Comparison of ENCODE assay signal across 1 cellular context in the genomic region with DNA sequence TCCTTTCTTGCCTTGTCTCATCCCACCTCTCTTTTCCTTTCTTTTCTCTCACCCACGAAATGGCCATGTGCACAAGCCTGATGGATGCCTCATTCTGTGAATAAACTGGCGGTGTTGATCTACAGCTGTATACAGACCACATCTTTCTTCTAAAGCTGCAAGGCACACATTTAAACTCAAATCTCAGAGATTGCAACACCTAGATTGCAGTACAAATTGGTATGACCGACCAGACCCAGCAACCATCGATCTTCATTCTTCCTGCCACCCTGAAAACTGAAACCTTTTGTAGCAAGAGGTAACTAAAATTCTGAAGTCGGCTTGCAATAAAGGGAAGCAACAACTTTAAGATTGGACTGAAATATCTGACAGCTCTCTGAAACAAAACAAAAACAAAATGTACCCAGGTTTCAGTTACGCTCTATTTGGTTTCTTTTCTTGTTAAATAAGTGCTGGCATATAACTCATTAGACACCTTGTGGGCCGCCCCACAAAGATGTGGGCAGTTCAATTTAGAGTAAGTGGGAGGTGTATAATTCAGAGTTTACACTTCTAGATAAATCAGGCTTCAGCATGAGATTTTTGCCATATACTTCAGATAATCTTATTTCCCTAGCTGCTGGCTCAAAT.
TF ChIP-seq lines count a peak whose summit lies in the region.

No MANE protein-coding gene starts in this region.

TF ChIP-seq in H1, 55 proteins besides CTCF, POLR2A, EP300 and RAD21:
- no peak for TF ChIP-seq TBP (IDR thresholded peaks at IDR 0.05; ENCODE audit: low read depth, low read length)
- no peak for TF ChIP-seq CEBPB (IDR thresholded peaks at IDR 0.05; ENCODE audit: low read depth, low read length)
- TF ChIP-seq SAP30 (IDR thresholded peaks at IDR 0.05; ENCODE audit: insufficient read depth, insufficient replicate concordance, low read length), result no peak
- TF ChIP-seq KDM4A (IDR thresholded peaks at IDR 0.05; ENCODE audit: low read depth, low read length, severe bottlenecking), result no peak
- no peak for TF ChIP-seq NRF1 (IDR thresholded peaks at IDR 0.05; ENCODE audit: low read depth, low read length)
- no peak for TF ChIP-seq GABPA (IDR thresholded peaks at IDR 0.05; ENCODE audit: borderline replicate concordance, insufficient read depth, low read length)
- TF ChIP-seq, protein P1, sequence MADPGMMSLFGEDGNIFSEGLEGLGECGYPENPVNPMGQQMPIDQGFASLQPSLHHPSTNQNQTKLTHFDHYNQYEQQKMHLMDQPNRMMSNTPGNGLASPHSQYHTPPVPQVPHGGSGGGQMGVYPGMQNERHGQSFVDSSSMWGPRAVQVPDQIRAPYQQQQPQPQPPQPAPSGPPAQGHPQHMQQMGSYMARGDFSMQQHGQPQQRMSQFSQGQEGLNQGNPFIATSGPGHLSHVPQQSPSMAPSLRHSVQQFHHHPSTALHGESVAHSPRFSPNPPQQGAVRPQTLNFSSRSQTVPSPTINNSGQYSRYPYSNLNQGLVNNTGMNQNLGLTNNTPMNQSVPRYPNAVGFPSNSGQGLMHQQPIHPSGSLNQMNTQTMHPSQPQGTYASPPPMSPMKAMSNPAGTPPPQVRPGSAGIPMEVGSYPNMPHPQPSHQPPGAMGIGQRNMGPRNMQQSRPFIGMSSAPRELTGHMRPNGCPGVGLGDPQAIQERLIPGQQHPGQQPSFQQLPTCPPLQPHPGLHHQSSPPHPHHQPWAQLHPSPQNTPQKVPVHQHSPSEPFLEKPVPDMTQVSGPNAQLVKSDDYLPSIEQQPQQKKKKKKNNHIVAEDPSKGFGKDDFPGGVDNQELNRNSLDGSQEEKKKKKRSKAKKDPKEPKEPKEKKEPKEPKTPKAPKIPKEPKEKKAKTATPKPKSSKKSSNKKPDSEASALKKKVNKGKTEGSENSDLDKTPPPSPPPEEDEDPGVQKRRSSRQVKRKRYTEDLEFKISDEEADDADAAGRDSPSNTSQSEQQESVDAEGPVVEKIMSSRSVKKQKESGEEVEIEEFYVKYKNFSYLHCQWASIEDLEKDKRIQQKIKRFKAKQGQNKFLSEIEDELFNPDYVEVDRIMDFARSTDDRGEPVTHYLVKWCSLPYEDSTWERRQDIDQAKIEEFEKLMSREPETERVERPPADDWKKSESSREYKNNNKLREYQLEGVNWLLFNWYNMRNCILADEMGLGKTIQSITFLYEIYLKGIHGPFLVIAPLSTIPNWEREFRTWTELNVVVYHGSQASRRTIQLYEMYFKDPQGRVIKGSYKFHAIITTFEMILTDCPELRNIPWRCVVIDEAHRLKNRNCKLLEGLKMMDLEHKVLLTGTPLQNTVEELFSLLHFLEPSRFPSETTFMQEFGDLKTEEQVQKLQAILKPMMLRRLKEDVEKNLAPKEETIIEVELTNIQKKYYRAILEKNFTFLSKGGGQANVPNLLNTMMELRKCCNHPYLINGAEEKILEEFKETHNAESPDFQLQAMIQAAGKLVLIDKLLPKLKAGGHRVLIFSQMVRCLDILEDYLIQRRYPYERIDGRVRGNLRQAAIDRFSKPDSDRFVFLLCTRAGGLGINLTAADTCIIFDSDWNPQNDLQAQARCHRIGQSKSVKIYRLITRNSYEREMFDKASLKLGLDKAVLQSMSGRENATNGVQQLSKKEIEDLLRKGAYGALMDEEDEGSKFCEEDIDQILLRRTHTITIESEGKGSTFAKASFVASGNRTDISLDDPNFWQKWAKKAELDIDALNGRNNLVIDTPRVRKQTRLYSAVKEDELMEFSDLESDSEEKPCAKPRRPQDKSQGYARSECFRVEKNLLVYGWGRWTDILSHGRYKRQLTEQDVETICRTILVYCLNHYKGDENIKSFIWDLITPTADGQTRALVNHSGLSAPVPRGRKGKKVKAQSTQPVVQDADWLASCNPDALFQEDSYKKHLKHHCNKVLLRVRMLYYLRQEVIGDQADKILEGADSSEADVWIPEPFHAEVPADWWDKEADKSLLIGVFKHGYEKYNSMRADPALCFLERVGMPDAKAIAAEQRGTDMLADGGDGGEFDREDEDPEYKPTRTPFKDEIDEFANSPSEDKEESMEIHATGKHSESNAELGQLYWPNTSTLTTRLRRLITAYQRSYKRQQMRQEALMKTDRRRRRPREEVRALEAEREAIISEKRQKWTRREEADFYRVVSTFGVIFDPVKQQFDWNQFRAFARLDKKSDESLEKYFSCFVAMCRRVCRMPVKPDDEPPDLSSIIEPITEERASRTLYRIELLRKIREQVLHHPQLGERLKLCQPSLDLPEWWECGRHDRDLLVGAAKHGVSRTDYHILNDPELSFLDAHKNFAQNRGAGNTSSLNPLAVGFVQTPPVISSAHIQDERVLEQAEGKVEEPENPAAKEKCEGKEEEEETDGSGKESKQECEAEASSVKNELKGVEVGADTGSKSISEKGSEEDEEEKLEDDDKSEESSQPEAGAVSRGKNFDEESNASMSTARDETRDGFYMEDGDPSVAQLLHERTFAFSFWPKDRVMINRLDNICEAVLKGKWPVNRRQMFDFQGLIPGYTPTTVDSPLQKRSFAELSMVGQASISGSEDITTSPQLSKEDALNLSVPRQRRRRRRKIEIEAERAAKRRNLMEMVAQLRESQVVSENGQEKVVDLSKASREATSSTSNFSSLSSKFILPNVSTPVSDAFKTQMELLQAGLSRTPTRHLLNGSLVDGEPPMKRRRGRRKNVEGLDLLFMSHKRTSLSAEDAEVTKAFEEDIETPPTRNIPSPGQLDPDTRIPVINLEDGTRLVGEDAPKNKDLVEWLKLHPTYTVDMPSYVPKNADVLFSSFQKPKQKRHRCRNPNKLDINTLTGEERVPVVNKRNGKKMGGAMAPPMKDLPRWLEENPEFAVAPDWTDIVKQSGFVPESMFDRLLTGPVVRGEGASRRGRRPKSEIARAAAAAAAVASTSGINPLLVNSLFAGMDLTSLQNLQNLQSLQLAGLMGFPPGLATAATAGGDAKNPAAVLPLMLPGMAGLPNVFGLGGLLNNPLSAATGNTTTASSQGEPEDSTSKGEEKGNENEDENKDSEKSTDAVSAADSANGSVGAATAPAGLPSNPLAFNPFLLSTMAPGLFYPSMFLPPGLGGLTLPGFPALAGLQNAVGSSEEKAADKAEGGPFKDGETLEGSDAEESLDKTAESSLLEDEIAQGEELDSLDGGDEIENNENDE (IDR thresholded peaks at IDR 0.05; ENCODE audit: insufficient replicate concordance, low read length), result no peak
- no peak for TF ChIP-seq POU5F1 (IDR thresholded peaks at IDR 0.05; ENCODE audit: low read depth, low read length)
- TF ChIP-seq HDAC6 (IDR thresholded peaks at IDR 0.05; ENCODE audit: low read depth, low read length), result no peak
- TF ChIP-seq SUZ12 (IDR thresholded peaks at IDR 0.05; ENCODE audit: low read length), result no peak
